Comparison of ENCODE assay signal across 7 cellular contexts in genomic region chr3:146589899-146590508, GRCh38. TPM values are rescaled to one million over a fixed set of nuclear protein-coding genes. Genes with fewer than 3 reads are reported as not detected.
DNase-seq lines count a peak whose midpoint lies in the region; ATAC-seq and TF ChIP-seq lines count a peak whose summit lies in the region.

No MANE protein-coding gene starts in this region.

- no peaks in the 10 kb centered on the region for H3K36me3 ChIP-seq in HEK293 (ENCODE audit: control insufficient read depth in 2 of 2, insufficient read depth in 1 of 2, low read length in 2 of 2)
- H3K36me3 ChIP-seq in brain microvascular endothelial cell (replicated peaks), result no peaks in the 10 kb centered on the region
- H3K36me3 ChIP-seq in right lobe of liver, result no peaks in the 10 kb centered on the region

- H3K4me1 ChIP-seq in HEK293 (ENCODE audit: control insufficient read depth, insufficient read depth, low read length) (no peaks in the 10 kb centered on the region), right lobe of liver (no peaks in the 10 kb centered on the region)

- no peaks in the 10 kb centered on the region for H3K27me3 ChIP-seq in brain microvascular endothelial cell (replicated peaks)
- H3K27me3 ChIP-seq in right lobe of liver, result no peaks in the 10 kb centered on the region

- no peaks in the 10 kb centered on the region for H3K36me3 Mint-ChIP-seq in stimulated activated naive B cell treated with anti-CD40 and anti-IgM and Interleukin-4, amounts not matched to agents 10 μg/mL and 1 μg/mL and 100 μg/mL, for 72 hours

- CTCF ChIA-PET in HEK293 (lab: Yijun Ruan, JAX), result interaction anchor here (0.6 to 2.4 kb wide), 6 partner anchors 9 to 51 kb away, joined by 4 to 13 read pairs (median 6); no protein-coding TSS in a partner anchor

- no peaks in the 10 kb centered on the region for H3K4me1 Mint-ChIP-seq in stimulated activated naive B cell treated with anti-CD40 and anti-IgM and Interleukin-4, amounts not matched to agents 10 μg/mL and 1 μg/mL and 100 μg/mL, for 72 hours

- in situ Hi-C loops in brain microvascular endothelial cell (cut with HindIII; ENCODE audit: low pct_ligation_motif_present, low sequenced_read_pairs), result no loop called here

- no peak overlapping the region for H3K27ac Mint-ChIP-seq in stimulated activated naive B cell treated with anti-CD40 and anti-IgM and Interleukin-4, amounts not matched to agents 10 μg/mL and 1 μg/mL and 100 μg/mL, for 72 hours

- no peak overlapping the region for H3K4me3 ChIP-seq in HEK293 (ENCODE audit: low read depth, low read length)
- H3K4me3 ChIP-seq in brain microvascular endothelial cell (ENCODE audit: low read depth, low read length), result no peak overlapping the region
- no peak overlapping the region for H3K4me3 ChIP-seq in right lobe of liver

- intact Hi-C loops in right lobe of liver (cut with DNase I), result no loop called here

- no peaks in the 10 kb centered on the region for H3K27me3 Mint-ChIP-seq in stimulated activated naive B cell treated with anti-CD40 and anti-IgM and Interleukin-4, amounts not matched to agents 10 μg/mL and 1 μg/mL and 100 μg/mL, for 72 hours

- TF ChIP-seq CTCF in HEK293 (tag by site-specific recombination; IDR thresholded peaks at IDR 0.05) (no peak), brain microvascular endothelial cell (IDR thresholded peaks at IDR 0.05; ENCODE audit: low read depth, low read length, missing control alignments) (peak; percentile 57), right lobe of liver (IDR thresholded peaks at IDR 0.05) (peak; percentile 53 to 66 (median 60))

- H3K4me3 Mint-ChIP-seq in stimulated activated naive B cell treated with anti-CD40 and anti-IgM and Interleukin-4, amounts not matched to agents 10 μg/mL and 1 μg/mL and 100 μg/mL, for 72 hours, result no peak overlapping the region

- H3K27ac ChIP-seq in HEK293 (ENCODE audit: extremely low read depth, low read depth, low read length), result no peak overlapping the region
- H3K27ac ChIP-seq in brain microvascular endothelial cell, result no peak overlapping the region
- no peak overlapping the region for H3K27ac ChIP-seq in right lobe of liver

- H3K9me3 Mint-ChIP-seq in stimulated activated naive B cell treated with anti-CD40 and anti-IgM and Interleukin-4, amounts not matched to agents 10 μg/mL and 1 μg/mL and 100 μg/mL, for 72 hours, result no peaks in the 10 kb centered on the region

- peak; percentile 58 for DNase-seq in EL
- DNase-seq in NCI-H226, result peak; percentile 8
- peak; percentile 63 for DNase-seq in brain microvascular endothelial cell
- DNase-seq in right lobe of liver, result no peak
- no peak for DNase-seq in activated naive CD4-positive, alpha-beta T cell treated with anti-CD3 and anti-CD28 coated beads, Interleukin-2, amount 50 U/mL, for 16 hours
- DNase-seq in stimulated activated naive B cell treated with anti-CD40 and anti-IgM and Interleukin-4, amounts not matched to agents 10 μg/mL and 1 μg/mL and 100 μg/mL, for 72 hours, result no peak

- peak; percentile 57 to 74 (median 70) for ATAC-seq in right lobe of liver
- no peak for ATAC-seq in stimulated activated naive B cell treated with anti-CD40 and anti-IgM and Interleukin-4, amounts not matched to agents 10 μg/mL and 1 μg/mL and 100 μg/mL, for 72 hours (replicated peaks)

- no peak for TF ChIP-seq POLR2A in right lobe of liver (IDR thresholded peaks at IDR 0.05)

- POLR2A ChIA-PET in HEK293 (lab: Yijun Ruan, JAX), result no interaction called here

- H3K9me3 ChIP-seq in HEK293 (ENCODE audit: control insufficient read depth, insufficient read depth, low read depth, low read length) (no peaks in the 10 kb centered on the region), right lobe of liver (no peaks in the 10 kb centered on the region)

- WGBS in right lobe of liver (ENCODE audit: insufficient coverage, low coverage, low lambda C conversion rate, missing lambda C conversion rate), result 3% methylated on average over 1 of the region's 1 CpG

TF ChIP-seq in HEK293, 187 proteins besides CTCF, POLR2A, EP300 and RAD21:
- TF ChIP-seq ZNF174 (tag by site-specific recombination; IDR thresholded peaks at IDR 0.05), result no peak
- TF ChIP-seq ZNF544 (tag by site-specific recombination; IDR thresholded peaks at IDR 0.05), result no peak
- TF ChIP-seq ZNF654 (tag by site-specific recombination; IDR thresholded peaks at IDR 0.05; ENCODE audit: low read depth), result peak; percentile 53

RNA-seq across cellular contexts. Expression of gene PLSCR5, which starts 15.1 kb away (rescaled TPM):
- total RNA-seq in right lobe of liver, result not detected

RNA-seq across cellular contexts. Expression of gene PLSCR1, which starts 45.6 kb away (rescaled TPM):
- 10 to 100 TPM; 15.1 to 83.8 (median 44.9) TPM for total RNA-seq in right lobe of liver

Comparison
In these comparisons a context has a peak if more than half of its experiments do, and no peak if none do; other contexts are left out.
1. DNase-seq: peak in EL (single experiment), NCI-H226 (single experiment) and brain microvascular endothelial cell (single experiment); none in right lobe of liver (0 of 3), activated naive CD4-positive, alpha-beta T cell treated with anti-CD3 and anti-CD28 coated beads, Interleukin-2, amount 50 U/mL, for 16 hours (single experiment) and stimulated activated naive B cell treated with anti-CD40 and anti-IgM and Interleukin-4, amounts not matched to agents 10 μg/mL and 1 μg/mL and 100 μg/mL, for 72 hours (single experiment).
2. ATAC-seq: peak in right lobe of liver (4 of 4); none in stimulated activated naive B cell treated with anti-CD40 and anti-IgM and Interleukin-4, amounts not matched to agents 10 μg/mL and 1 μg/mL and 100 μg/mL, for 72 hours (0 of 2).